ENCODE assay signal across 16 cellular contexts in genomic region chr11:133529807-133530500, GRCh38. TPM values are rescaled to one million over a fixed set of nuclear protein-coding genes. Genes with fewer than 3 reads are reported as not detected.
A peak's percentile ranks its signal among the peaks of the same experiment; 100 is the strongest.
DNase-seq lines count a peak whose midpoint lies in the region; ATAC-seq and TF ChIP-seq lines count a peak whose summit lies in the region.
"Had no signal": no experiment of that assay in that cellular context is flagged by ENCODE, and none has a peak within 500 bp of the region (broad histone marks: within the 10 kb centered on the region; RNA-seq: fewer than 3 reads in every experiment).

No MANE protein-coding gene starts in this region.

- H3K4me3 Mint-ChIP-seq in H9 (peak overlapping the region; percentile 78 to 93), endodermal cell (peak overlapping the region; percentile 61), neural progenitor cell (no peak overlapping the region)
- no peak overlapping the region for H3K4me3 Mint-ChIP-seq in activated naive CD8-positive, alpha-beta T cell treated with anti-CD3 and anti-CD28 coated beads for 36 hours
- H3K4me3 Mint-ChIP-seq: CD8-positive, alpha-beta T cell had no signal

- H3K4ac ChIP-seq in H9 (ENCODE audit: low read depth, low read length): no peak overlapping the region

- H3K27ac Mint-ChIP-seq in H9 (no peak overlapping the region), endodermal cell (no peak overlapping the region), neural progenitor cell (no peak overlapping the region)
- H3K27ac Mint-ChIP-seq in activated naive CD8-positive, alpha-beta T cell treated with anti-CD3 and anti-CD28 coated beads for 36 hours: no peak overlapping the region
- H3K27ac Mint-ChIP-seq: CD8-positive, alpha-beta T cell had no signal

- H3K4me3 ChIP-seq in endodermal cell (ENCODE audit: low read length): no peak overlapping the region
- H3K4me3 ChIP-seq in neural progenitor cell: peak overlapping the region; percentile 4
- H3K4me3 ChIP-seq: SJCRH30 had no signal

- H2BK20ac ChIP-seq in H9 (ENCODE audit: low read depth, low read length, poor library complexity, severe bottlenecking): no peak overlapping the region

- no peak; the same call in 2 of the 3 replicates for TF ChIP-seq CTCF in H9 (conservative IDR thresholded peaks at IDR 0.05)
- TF ChIP-seq CTCF in endodermal cell (conservative IDR thresholded peaks at IDR 0.05): no peak
- peak; percentile 30 for TF ChIP-seq CTCF in neural progenitor cell (IDR thresholded peaks at IDR 0.05)

- H3K4me2 ChIP-seq in H9 (ENCODE audit: insufficient read depth, insufficient read length, low read length) (peak overlapping the region; percentile 93), neural progenitor cell (peak overlapping the region; percentile 98)

- no peak overlapping the region for H2AK5ac ChIP-seq in H9 (ENCODE audit: insufficient read length, low read length)

- no peaks in the 10 kb centered on the region for H3K36me3 ChIP-seq in endodermal cell (ENCODE audit: control insufficient read depth, insufficient read depth, low read length)
- no peaks in the 10 kb centered on the region for H3K36me3 ChIP-seq in neural progenitor cell
- H3K36me3 ChIP-seq: SJCRH30 had no signal

- H3K9me3 ChIP-seq in H9 (ENCODE audit: control insufficient read depth, low read depth, low read length) (no peaks in the 10 kb centered on the region), endodermal cell (ENCODE audit: control insufficient read depth, low read length) (no peaks in the 10 kb centered on the region), neural progenitor cell (ENCODE audit: low read depth) (no peaks in the 10 kb centered on the region)
- H3K9me3 ChIP-seq: SJCRH30 had no signal

- no peak overlapping the region for H2BK15ac ChIP-seq in H9 (ENCODE audit: low read depth, low read length)

- H2AFZ ChIP-seq in H9 (ENCODE audit: low read length) (no peak overlapping the region), neural progenitor cell (replicated peaks) (no peak overlapping the region)

- H3K4me1 Mint-ChIP-seq in H9: peaks cover 64 to 68% of the 10 kb centered on the region in 2 experiments
- H3K4me1 Mint-ChIP-seq in endodermal cell: peaks cover 33% of the 10 kb centered on the region
- H3K4me1 Mint-ChIP-seq in neural progenitor cell: peaks cover 35% of the 10 kb centered on the region
- H3K4me1 Mint-ChIP-seq in activated naive CD8-positive, alpha-beta T cell treated with anti-CD3 and anti-CD28 coated beads for 36 hours: no peaks in the 10 kb centered on the region

- no peaks in the 10 kb centered on the region for H3K79me1 ChIP-seq in H9 (ENCODE audit: insufficient read depth, low read depth, low read length, poor library complexity, severe bottlenecking)

- no peak overlapping the region for H4K5ac ChIP-seq in H9 (ENCODE audit: insufficient read length, low read depth, low read length)

- H3K9me3 Mint-ChIP-seq in H9 (no peaks in the 10 kb centered on the region), endodermal cell (no peaks in the 10 kb centered on the region), neural progenitor cell (no peaks in the 10 kb centered on the region)
- H3K9me3 Mint-ChIP-seq in activated naive CD8-positive, alpha-beta T cell treated with anti-CD3 and anti-CD28 coated beads for 36 hours: no peaks in the 10 kb centered on the region
- H3K9me3 Mint-ChIP-seq: CD8-positive, alpha-beta T cell had no signal

- H2BK5ac ChIP-seq in H9 (ENCODE audit: insufficient read length, low read length): no peak overlapping the region

- ATAC-seq in GM19023 (IDR thresholded peaks at IDR 0.05; ENCODE audit: unreplicated experiment) (no peak), GM21381 (IDR thresholded peaks at IDR 0.05; ENCODE audit: unreplicated experiment) (no peak)
- ATAC-seq: CD8-positive, alpha-beta T cell had no signal

- no peak overlapping the region for H3K18ac ChIP-seq in H9 (ENCODE audit: insufficient read length, low read depth, low read length)

- H2BK12ac ChIP-seq in H9 (ENCODE audit: insufficient read length, low read depth, low read length): no peak overlapping the region

- H3K4me1 ChIP-seq in H9 (ENCODE audit: insufficient read depth, low read length): peaks cover 23% of the 10 kb centered on the region
- H3K4me1 ChIP-seq in endodermal cell (ENCODE audit: control insufficient read depth, insufficient read depth, low read length): peaks cover 17% of the 10 kb centered on the region
- H3K4me1 ChIP-seq in neural progenitor cell: peaks cover 33% of the 10 kb centered on the region
- H3K4me1 ChIP-seq: SJCRH30 had no signal

- no CpG with 5 or more reads among the region's 18 CpGs for WGBS in H9 (ENCODE audit: extremely low coverage, insufficient read length, low lambda C conversion rate)
- WGBS in endodermal cell (ENCODE audit: insufficient coverage in 1 of 2, insufficient read length in 1 of 2), 2 experiments: 43% methylated on average over 4 to 18 of the region's 18 CpGs

- H3K9ac ChIP-seq in H9 (ENCODE audit: extremely low read depth, insufficient read length, low read length) (no peak overlapping the region), endodermal cell (ENCODE audit: extremely low read depth, low read length, poor library complexity, severe bottlenecking) (no peak overlapping the region), neural progenitor cell (no peak overlapping the region)

- no peak overlapping the region for H4K91ac ChIP-seq in H9 (ENCODE audit: insufficient read length, low read depth, low read length)

- peaks cover 37% of the 10 kb centered on the region for H3K27me3 Mint-ChIP-seq in H9 (ENCODE audit: low read depth)
- H3K27me3 Mint-ChIP-seq in endodermal cell (ENCODE audit: insufficient read depth): peaks cover 50% of the 10 kb centered on the region
- H3K27me3 Mint-ChIP-seq in neural progenitor cell (ENCODE audit: insufficient read depth, low read depth): peaks cover 35% of the 10 kb centered on the region
- peaks cover 52% of the 10 kb centered on the region for H3K27me3 Mint-ChIP-seq in activated naive CD8-positive, alpha-beta T cell treated with anti-CD3 and anti-CD28 coated beads for 36 hours

- H3K27me3 ChIP-seq in H9 (ENCODE audit: insufficient read depth, low read length) (peaks cover 4% of the 10 kb centered on the region; the same call in 1 of the 2 replicates), endodermal cell (ENCODE audit: control insufficient read depth, insufficient read depth, low read length, poor library complexity, severe bottlenecking) (peaks cover 53% of the 10 kb centered on the region), neural progenitor cell (peaks cover 60% of the 10 kb centered on the region)
- H3K27me3 ChIP-seq: SJCRH30 had no signal

- H3K27ac ChIP-seq in H9 (ENCODE audit: insufficient read length, low read depth, low read length) (no peak overlapping the region), endodermal cell (ENCODE audit: low read depth, low read length) (no peak overlapping the region), neural progenitor cell (no peak overlapping the region)
- H3K27ac ChIP-seq: RWPE1, SJCRH30 had no signal

- peak overlapping the region; percentile 43; the same call in 1 of the 2 replicates for H3K14ac ChIP-seq in H9 (ENCODE audit: insufficient read depth, low read length)

- H3F3A ChIP-seq in neural progenitor cell (ENCODE audit: low read depth): peaks cover 23% of the 10 kb centered on the region

- H3K23me2 ChIP-seq in H9 (ENCODE audit: insufficient read length, low read depth, low read length, poor library complexity, severe bottlenecking): peaks cover 26% of the 10 kb centered on the region

- no peaks in the 10 kb centered on the region for H3K79me2 ChIP-seq in H9 (ENCODE audit: insufficient read depth, low read length)
- H3K79me2 ChIP-seq in neural progenitor cell (ENCODE audit: low read depth): no peaks in the 10 kb centered on the region

- H4K8ac ChIP-seq in H9 (replicated peaks; ENCODE audit: insufficient read length, low read depth, low read length): no peak overlapping the region

- no peak overlapping the region for H3K56ac ChIP-seq in H9 (ENCODE audit: insufficient read length, low read depth, low read length)

- H3K23ac ChIP-seq in H9 (ENCODE audit: insufficient read length, low read depth, low read length): no peak overlapping the region

- H3K36me3 Mint-ChIP-seq in H9 (ENCODE audit: insufficient read depth in 1 of 3, low read depth in 3 of 3) (peaks cover 0 to 4% (median 0%) of the 10 kb centered on the region in 3 experiments; a peak in 2 of 7 replicates), endodermal cell (ENCODE audit: low read depth) (no peaks in the 10 kb centered on the region), neural progenitor cell (no peaks in the 10 kb centered on the region)
- H3K36me3 Mint-ChIP-seq in activated naive CD8-positive, alpha-beta T cell treated with anti-CD3 and anti-CD28 coated beads for 36 hours: no peaks in the 10 kb centered on the region
- H3K36me3 Mint-ChIP-seq: CD8-positive, alpha-beta T cell had no signal

- no peak overlapping the region for H2BK120ac ChIP-seq in H9 (ENCODE audit: low read depth, low read length, poor library complexity, severe bottlenecking)

- H4K20me1 ChIP-seq in H9 (ENCODE audit: control insufficient read depth, insufficient read depth, insufficient read length): no peaks in the 10 kb centered on the region
- H4K20me1 ChIP-seq in neural progenitor cell (ENCODE audit: low read depth): no peaks in the 10 kb centered on the region

- DNase-seq in H9: no peak
- peak; percentile 48 for DNase-seq in NOMO-1 treated with DMSO at 0.1 percent for 48 hours (lab: John Stamatoyannopoulos, UW; ENCODE audit: unreplicated experiment)
- DNase-seq in endodermal cell: peak; percentile 76
- no peak for DNase-seq in neural progenitor cell (ENCODE audit: low spot score)
- DNase-seq in activated naive CD8-positive, alpha-beta T cell treated with anti-CD3 and anti-CD28 coated beads for 36 hours: no peak
- DNase-seq in NCI-H510A treated with DMSO at 0.1 percent for 48 hours (lab: John Stamatoyannopoulos, UW): no peak
- DNase-seq: CD8-positive, alpha-beta T cell; HCEC 1CT; KG1; NCI-H1105 treated with DMSO at 0.1 percent for 48 hours; NCI-H187 treated with DMSO at 0.1 percent for 48 hours; OCI-M1; SJCRH30 had no signal

- H3T11ph ChIP-seq in H9 (ENCODE audit: low read length): no peak overlapping the region

RNA-seq across cellular contexts. Expression of gene OPCML, which starts 2.3 kb away (rescaled TPM):
- 0.46 and 0.94 TPM in 2 replicates for total RNA-seq in H9 (2021)
- under 1 TPM; 0.49 to 0.86 TPM for total RNA-seq in endodermal cell
- polyA plus RNA-seq in endodermal cell (2013, experiment 1 of 2): 2.0 TPM
- polyA plus RNA-seq in endodermal cell (2013, experiment 2 of 2): 3.3 TPM
- total RNA-seq in neural progenitor cell (ENCODE audit: low replicate concordance): 0.02 and 0.03 TPM in 2 replicates
- not detected for total RNA-seq in activated naive CD8-positive, alpha-beta T cell treated with anti-CD3 and anti-CD28 coated beads for 36 hours
- total RNA-seq: CD8-positive, alpha-beta T cell; SJCRH30 had no signal

Comparison
In these comparisons a context has a peak if more than half of its experiments do, and no peak if none do; other contexts are left out.
1. DNase-seq: peak in NOMO-1 treated with DMSO at 0.1 percent for 48 hours (single experiment) and endodermal cell (single experiment); none in H9 (single experiment), neural progenitor cell (single experiment), activated naive CD8-positive, alpha-beta T cell treated with anti-CD3 and anti-CD28 coated beads for 36 hours (single experiment) and NCI-H510A treated with DMSO at 0.1 percent for 48 hours (single experiment).
2. H3K4me3 Mint-ChIP-seq: peak in H9 (2 of 2) and endodermal cell (single experiment); none in neural progenitor cell (single experiment) and activated naive CD8-positive, alpha-beta T cell treated with anti-CD3 and anti-CD28 coated beads for 36 hours (single experiment).